In genomic region chr22:26308467-26308866, GRCh38 we compare ENCODE assay signal across 28 cellular contexts.
"Had no signal": no experiment of that assay in that cellular context is flagged by ENCODE, and none has a peak within 500 bp of the region (broad histone marks: within the 10 kb centered on the region; RNA-seq: fewer than 3 reads in every experiment).

No MANE protein-coding gene starts in this region.

- H3K27ac ChIP-seq: colonic mucosa, coronary artery, dorsolateral prefrontal cortex, epithelial cell of prostate, esophagus muscularis mucosa, esophagus squamous epithelium, foreskin keratinocyte, gastrocnemius medialis, gastroesophageal sphincter, heart left ventricle, heart right ventricle had no signal

- H3K4me3 ChIP-seq: colonic mucosa, coronary artery, dorsolateral prefrontal cortex, esophagus muscularis mucosa, esophagus squamous epithelium, gastrocnemius medialis, gastroesophageal sphincter, heart left ventricle, heart right ventricle had no signal

- FAIRE-seq: colon, endometrium, endothelial cell of umbilical vein, frontal cortex had no signal

- H3K36me3 ChIP-seq: colonic mucosa, esophagus muscularis mucosa, esophagus squamous epithelium, gastrocnemius medialis, gastroesophageal sphincter, heart left ventricle, heart right ventricle had no signal

- H3K9me3 ChIP-seq: colonic mucosa, esophagus muscularis mucosa, esophagus squamous epithelium, gastrocnemius medialis, gastroesophageal sphincter, heart left ventricle had no signal

- DNase-seq: colonic mucosa; cortex of kidney; dermis blood vessel endothelial cell; dorsolateral prefrontal cortex; effector CD4-positive, alpha-beta T cell; effector CD8-positive, alpha-beta T cell; effector memory CD4-positive, alpha-beta T cell; effector memory CD8-positive, alpha-beta T cell; endodermal cell; erythroblast; esophagus squamous epithelium; foreskin fibroblast; foreskin keratinocyte; foreskin melanocyte; gastrocnemius medialis; glutamatergic neuron; head of caudate nucleus; heart left ventricle; heart right ventricle had no signal

- ATAC-seq: effector memory CD8-positive, alpha-beta T cell; esophagus mucosa; foreskin keratinocyte; gastrocnemius medialis; gastroesophageal sphincter; heart left ventricle; heart right ventricle had no signal

- H3K4me1 ChIP-seq: colonic mucosa, esophagus muscularis mucosa, esophagus squamous epithelium, gastrocnemius medialis, gastroesophageal sphincter, heart left ventricle, heart right ventricle had no signal

- H3K27me3 ChIP-seq: colonic mucosa had no signal
